ENCODE assay signal across 20 cellular contexts in the genomic region with DNA sequence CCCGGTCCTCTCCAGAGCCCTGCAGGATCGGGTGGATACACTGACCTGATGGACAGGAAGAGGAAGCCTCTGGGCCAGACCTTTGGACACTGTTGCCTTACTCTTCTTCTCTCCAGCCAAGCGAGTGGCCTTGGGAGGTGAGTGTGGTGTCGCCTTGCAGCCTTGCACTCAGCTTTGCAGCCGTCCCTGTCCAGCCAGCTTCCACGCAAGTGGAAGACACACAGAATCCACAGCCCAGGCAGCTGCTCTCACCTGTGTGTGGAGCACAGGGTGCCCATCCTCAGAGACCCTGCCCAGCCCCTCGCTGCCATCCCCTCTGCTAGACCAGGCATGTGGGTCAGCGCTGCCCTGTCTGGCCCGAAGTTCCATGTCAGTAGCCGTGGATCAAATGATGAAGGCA.
"Had no signal": no experiment of that assay in that cellular context is flagged by ENCODE, and none has a peak within 500 bp of the region (broad histone marks: within the 10 kb centered on the region; RNA-seq: fewer than 3 reads in every experiment).

No MANE protein-coding gene starts in this region.

- H3K27ac ChIP-seq: adrenal gland, breast epithelium had no signal

- ATAC-seq: activated CD8-positive, alpha-beta T cell treated with anti-CD3 and anti-CD28 coated beads, Interleukin-2, amount 10 ng/mL, durations not matched to agents 7 days and 5 days; PC-3; T-helper 17 cell had no signal

- H3K4me3 ChIP-seq: adrenal gland, breast epithelium, MG63 had no signal

- H3K36me3 ChIP-seq: adrenal gland, breast epithelium, MG63 had no signal

- H3K9me3 ChIP-seq: adrenal gland had no signal

- H3K4me1 ChIP-seq: adrenal gland, breast epithelium had no signal

- H3K27me3 ChIP-seq: adrenal gland, breast epithelium, MG63 had no signal

- H3K4me1 Mint-ChIP-seq: activated B cell treated with CpG ODN at 0.5 μM for 24 hours; activated naive CD8-positive, alpha-beta T cell treated with anti-CD3 and anti-CD28 coated beads, Interleukin-2, amount 10 ng/mL, durations not matched to agents 7 days and 5 days; T-helper 17 cell had no signal

- DNase-seq: activated B cell treated with CpG ODN at 0.5 μM for 24 hours; activated CD8-positive, alpha-beta memory T cell treated with anti-CD3 and anti-CD28 coated beads, Interleukin-2, amount 50 U/mL, for 48 hours; activated CD8-positive, alpha-beta T cell treated with anti-CD3 and anti-CD28 coated beads, Interleukin-2, amount 10 ng/mL, durations not matched to agents 7 days and 5 days; activated naive CD4-positive, alpha-beta T cell treated with anti-CD3 and anti-CD28 coated beads, Interleukin-2, amount 50 U/mL, for 16 hours; activated naive CD8-positive, alpha-beta T cell treated with anti-CD3 and anti-CD28 coated beads, Interleukin-2, amount 10 ng/mL, durations not matched to agents 7 days and 5 days; activated T-cell treated with anti-CD3 and anti-CD28 coated beads, Interleukin-2, amount 50 U/mL, for 1 hour; anterior cingulate cortex; MG63; NCI-H1105; NCI-H1436 treated with DMSO at 0.1 percent for 48 hours; NCI-H187; NCI-H2081; NCI-H510A treated with DMSO at 0.1 percent for 48 hours; NCI-H69; PC-3; SHP77 treated with DMSO at 0.1 percent for 48 hours; T-helper 17 cell; T-helper 9 cell had no signal

- H3K27ac Mint-ChIP-seq: activated B cell treated with CpG ODN at 0.5 μM for 24 hours; activated CD8-positive, alpha-beta T cell treated with anti-CD3 and anti-CD28 coated beads, Interleukin-2, amount 10 ng/mL, durations not matched to agents 7 days and 5 days; activated naive CD8-positive, alpha-beta T cell treated with anti-CD3 and anti-CD28 coated beads, Interleukin-2, amount 10 ng/mL, durations not matched to agents 7 days and 5 days; T-helper 17 cell had no signal

- H3K27me3 Mint-ChIP-seq: activated B cell treated with CpG ODN at 0.5 μM for 24 hours; activated naive CD8-positive, alpha-beta T cell treated with anti-CD3 and anti-CD28 coated beads, Interleukin-2, amount 10 ng/mL, durations not matched to agents 7 days and 5 days; T-helper 17 cell had no signal

- H3K4me3 Mint-ChIP-seq: activated B cell treated with CpG ODN at 0.5 μM for 24 hours; activated CD8-positive, alpha-beta T cell treated with anti-CD3 and anti-CD28 coated beads, Interleukin-2, amount 10 ng/mL, durations not matched to agents 7 days and 5 days; activated naive CD8-positive, alpha-beta T cell treated with anti-CD3 and anti-CD28 coated beads, Interleukin-2, amount 10 ng/mL, durations not matched to agents 7 days and 5 days; T-helper 17 cell had no signal
